1 cellular context compared by ENCODE assay signal in the genomic region with DNA sequence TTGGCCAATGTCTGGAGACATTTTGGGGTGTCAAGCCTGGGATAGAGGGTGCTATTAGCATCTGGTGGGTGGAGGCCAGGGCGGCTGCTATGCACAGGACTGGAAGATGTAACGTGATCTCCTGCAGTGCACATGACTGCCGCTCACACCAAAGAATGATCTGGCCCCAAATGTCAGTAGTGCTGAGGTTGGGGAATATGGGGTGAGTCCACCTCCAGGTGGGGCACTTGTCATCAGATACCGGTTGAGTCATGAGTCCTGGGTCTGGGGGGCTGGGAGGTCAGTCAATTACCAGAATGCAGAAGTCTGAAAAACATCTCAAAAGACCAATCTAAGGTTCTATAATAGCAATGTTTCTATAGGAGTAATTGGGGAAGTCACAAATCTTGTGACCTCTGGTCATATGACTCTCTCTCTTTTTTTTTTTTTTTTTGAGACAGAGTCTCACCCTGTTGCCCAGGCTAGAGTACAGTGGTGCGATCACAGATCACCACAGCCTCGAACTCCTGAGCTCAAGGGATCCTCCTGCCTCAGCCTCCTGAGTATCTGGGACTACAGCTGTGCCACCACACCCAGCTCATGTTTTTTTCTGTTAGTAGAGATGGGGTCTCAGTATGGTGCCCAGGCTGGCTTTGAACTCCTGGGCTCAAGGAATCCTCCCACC.
TF ChIP-seq lines count a peak whose summit lies in the region.

No MANE protein-coding gene starts in this region.

TF ChIP-seq in WTC11, 78 proteins besides CTCF, POLR2A, EP300 and RAD21 (continued from another document):
- TF ChIP-seq, protein P1, sequence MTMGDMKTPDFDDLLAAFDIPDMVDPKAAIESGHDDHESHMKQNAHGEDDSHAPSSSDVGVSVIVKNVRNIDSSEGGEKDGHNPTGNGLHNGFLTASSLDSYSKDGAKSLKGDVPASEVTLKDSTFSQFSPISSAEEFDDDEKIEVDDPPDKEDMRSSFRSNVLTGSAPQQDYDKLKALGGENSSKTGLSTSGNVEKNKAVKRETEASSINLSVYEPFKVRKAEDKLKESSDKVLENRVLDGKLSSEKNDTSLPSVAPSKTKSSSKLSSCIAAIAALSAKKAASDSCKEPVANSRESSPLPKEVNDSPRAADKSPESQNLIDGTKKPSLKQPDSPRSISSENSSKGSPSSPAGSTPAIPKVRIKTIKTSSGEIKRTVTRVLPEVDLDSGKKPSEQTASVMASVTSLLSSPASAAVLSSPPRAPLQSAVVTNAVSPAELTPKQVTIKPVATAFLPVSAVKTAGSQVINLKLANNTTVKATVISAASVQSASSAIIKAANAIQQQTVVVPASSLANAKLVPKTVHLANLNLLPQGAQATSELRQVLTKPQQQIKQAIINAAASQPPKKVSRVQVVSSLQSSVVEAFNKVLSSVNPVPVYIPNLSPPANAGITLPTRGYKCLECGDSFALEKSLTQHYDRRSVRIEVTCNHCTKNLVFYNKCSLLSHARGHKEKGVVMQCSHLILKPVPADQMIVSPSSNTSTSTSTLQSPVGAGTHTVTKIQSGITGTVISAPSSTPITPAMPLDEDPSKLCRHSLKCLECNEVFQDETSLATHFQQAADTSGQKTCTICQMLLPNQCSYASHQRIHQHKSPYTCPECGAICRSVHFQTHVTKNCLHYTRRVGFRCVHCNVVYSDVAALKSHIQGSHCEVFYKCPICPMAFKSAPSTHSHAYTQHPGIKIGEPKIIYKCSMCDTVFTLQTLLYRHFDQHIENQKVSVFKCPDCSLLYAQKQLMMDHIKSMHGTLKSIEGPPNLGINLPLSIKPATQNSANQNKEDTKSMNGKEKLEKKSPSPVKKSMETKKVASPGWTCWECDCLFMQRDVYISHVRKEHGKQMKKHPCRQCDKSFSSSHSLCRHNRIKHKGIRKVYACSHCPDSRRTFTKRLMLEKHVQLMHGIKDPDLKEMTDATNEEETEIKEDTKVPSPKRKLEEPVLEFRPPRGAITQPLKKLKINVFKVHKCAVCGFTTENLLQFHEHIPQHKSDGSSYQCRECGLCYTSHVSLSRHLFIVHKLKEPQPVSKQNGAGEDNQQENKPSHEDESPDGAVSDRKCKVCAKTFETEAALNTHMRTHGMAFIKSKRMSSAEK (CRISPR knock-in tag; IDR thresholded peaks at IDR 0.05; ENCODE audit: borderline replicate concordance) = no peak
- TF ChIP-seq, protein P2, sequence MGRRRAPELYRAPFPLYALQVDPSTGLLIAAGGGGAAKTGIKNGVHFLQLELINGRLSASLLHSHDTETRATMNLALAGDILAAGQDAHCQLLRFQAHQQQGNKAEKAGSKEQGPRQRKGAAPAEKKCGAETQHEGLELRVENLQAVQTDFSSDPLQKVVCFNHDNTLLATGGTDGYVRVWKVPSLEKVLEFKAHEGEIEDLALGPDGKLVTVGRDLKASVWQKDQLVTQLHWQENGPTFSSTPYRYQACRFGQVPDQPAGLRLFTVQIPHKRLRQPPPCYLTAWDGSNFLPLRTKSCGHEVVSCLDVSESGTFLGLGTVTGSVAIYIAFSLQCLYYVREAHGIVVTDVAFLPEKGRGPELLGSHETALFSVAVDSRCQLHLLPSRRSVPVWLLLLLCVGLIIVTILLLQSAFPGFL (CRISPR knock-in tag; IDR thresholded peaks at IDR 0.05; ENCODE audit: borderline replicate concordance) = no peak
- TF ChIP-seq RORB (CRISPR knock-in tag; IDR thresholded peaks at IDR 0.05) = no peak
- no peak for TF ChIP-seq NFATC4 (CRISPR knock-in tag; IDR thresholded peaks at IDR 0.05)
